8 cellular contexts compared by ENCODE assay signal in genomic region chr1:33080373-33080772, GRCh38. TPM values are rescaled to one million over a fixed set of nuclear protein-coding genes. Genes with fewer than 3 reads are reported as not detected.
DNase-seq lines count a peak whose midpoint lies in the region; ATAC-seq and TF ChIP-seq lines count a peak whose summit lies in the region.

No MANE protein-coding gene starts in this region.

- CTCF ChIA-PET in CD4-positive, alpha-beta memory T cell (lab: Charles Lee; ENCODE audit: partially characterized antibody), result interaction anchor here (0.6 to 9.6 kb wide), 3 partner anchors 16 to 47 kb away, joined by 3 to 95 read pairs (median 8); no protein-coding TSS in a partner anchor
- CTCF ChIA-PET in PC-3 (lab: Charles Lee), result interaction anchor here (0.8 kb wide), 1 partner anchor 94 kb away, joined by 4 read pairs; no protein-coding TSS in a partner anchor

- peak; percentile 4; the same call in 1 of the 2 replicates for ATAC-seq in PC-3
- no peak for ATAC-seq in HG03439 (IDR thresholded peaks at IDR 0.05; ENCODE audit: unreplicated experiment)

- peaks cover 11 to 37% (median 25%) of the 10 kb centered on the region in 4 donors for H3K4me1 Mint-ChIP-seq in CD4-positive, alpha-beta memory T cell

- POLR2A ChIA-PET in CD4-positive, alpha-beta memory T cell (lab: Charles Lee; ENCODE audit: partially characterized antibody), result interaction anchor here (0.7 to 2.5 kb wide), 8 partner anchors 9 to 116 kb away, joined by 3 to 24 read pairs (median 6); partner anchors contain the start of gene RNF19B
- POLR2A ChIA-PET in PC-3 (lab: Charles Lee; ENCODE audit: unreplicated experiment), result no interaction called here

- H3K9me2 ChIP-seq in PC-3 (replicated peaks; ENCODE audit: low read length), result no peaks in the 10 kb centered on the region

- peak overlapping the region; percentile 82 to 89 (median 86) for H3K4me3 Mint-ChIP-seq in CD4-positive, alpha-beta memory T cell

- no peaks in the 10 kb centered on the region for H3K27me3 ChIP-seq in CD4-positive, alpha-beta memory T cell (ENCODE audit: insufficient read depth, low read length)
- no peaks in the 10 kb centered on the region for H3K27me3 ChIP-seq in PC-3 (ENCODE audit: low read length)
- H3K27me3 ChIP-seq in endocrine pancreas (ENCODE audit: control insufficient read depth, insufficient read depth, low read length), result no peaks in the 10 kb centered on the region
- no peaks in the 10 kb centered on the region for H3K27me3 ChIP-seq in osteoblast (ENCODE audit: insufficient read depth, low read length)

- H3K27ac Mint-ChIP-seq in CD4-positive, alpha-beta memory T cell, result peak overlapping the region; percentile 85 to 92 (median 90)

- H3K27me3 Mint-ChIP-seq in CD4-positive, alpha-beta memory T cell, result no peaks in the 10 kb centered on the region

- no peaks in the 10 kb centered on the region for H3K9me3 ChIP-seq in CD4-positive, alpha-beta memory T cell (ENCODE audit: control insufficient read depth in 1 of 2, low read length in 2 of 2)
- no peaks in the 10 kb centered on the region for H3K9me3 ChIP-seq in PC-3 (ENCODE audit: low read length)
- no peaks in the 10 kb centered on the region for H3K9me3 ChIP-seq in endocrine pancreas (ENCODE audit: control insufficient read depth, low read length)
- no peaks in the 10 kb centered on the region for H3K9me3 ChIP-seq in osteoblast (ENCODE audit: low read depth, low read length)

- H3K27ac ChIP-seq in CD4-positive, alpha-beta memory T cell (ENCODE audit: low read depth, low read length), result peak overlapping the region; percentile 58
- H3K27ac ChIP-seq in PC-3 (ENCODE audit: low read length), result no peak overlapping the region
- H3K27ac ChIP-seq in osteoblast (ENCODE audit: low read depth, low read length), result peak overlapping the region; percentile 60

- H3K36me3 Mint-ChIP-seq in CD4-positive, alpha-beta memory T cell, result peaks cover 0 to 2% of the 10 kb centered on the region in 2 donors

- H2AFZ ChIP-seq in PC-3 (ENCODE audit: low read length), result peak overlapping the region; percentile 74
- peak overlapping the region; percentile 98 for H2AFZ ChIP-seq in osteoblast (ENCODE audit: low read length)

- no peaks in the 10 kb centered on the region for H3K9me3 Mint-ChIP-seq in CD4-positive, alpha-beta memory T cell

- H3K79me2 ChIP-seq in PC-3 (ENCODE audit: low read length), result no peaks in the 10 kb centered on the region
- no peaks in the 10 kb centered on the region for H3K79me2 ChIP-seq in osteoblast (ENCODE audit: insufficient read depth, low read length)

- H3F3A ChIP-seq in PC-3 (ENCODE audit: low read length, unreplicated experiment), result no peaks in the 10 kb centered on the region

- peak overlapping the region; percentile 42 to 84 for H3K4me3 ChIP-seq in CD4-positive, alpha-beta memory T cell (ENCODE audit: low read length in 2 of 2)
- H3K4me3 ChIP-seq in PC-3 (ENCODE audit: low read length), result peak overlapping the region; percentile 89
- peak overlapping the region; percentile 79 for H3K4me3 ChIP-seq in endocrine pancreas (ENCODE audit: control insufficient read depth, insufficient read depth, low read length)
- H3K4me3 ChIP-seq in osteoblast (ENCODE audit: insufficient read depth, low read length), result peak overlapping the region; percentile 80

- BruUV-seq in PC-3 (replicated peaks; lab: Mats Ljungman, UMichigan), result TSS peak; percentile 92

- TF ChIP-seq CTCF in PC-3 (conservative IDR thresholded peaks at IDR 0.05; ENCODE audit: low read depth, low read length), result no peak
- TF ChIP-seq CTCF in osteoblast (IDR thresholded peaks at IDR 0.05; ENCODE audit: extremely low read depth, low read depth, low read length), result no peak

- H4K20me1 ChIP-seq in PC-3 (ENCODE audit: low read length), result no peaks in the 10 kb centered on the region
- peaks cover 5% of the 10 kb centered on the region for H4K20me1 ChIP-seq in osteoblast (ENCODE audit: insufficient read depth, low read length)

- H3K9ac ChIP-seq in PC-3 (ENCODE audit: low read length) (peak overlapping the region; percentile 68), endocrine pancreas (ENCODE audit: control insufficient read depth, insufficient read depth, low read length) (peak overlapping the region; percentile 79)

- intact Hi-C loops in CD4-positive, alpha-beta memory T cell (cut with micrococcal nuclease), result loop anchor here (2.0 kb wide), 1 partner anchor 44 kb away; the partner anchor contains the start of gene AK2
- intact Hi-C loops in PC-3 (cut with micrococcal nuclease), result loop anchor here (2.0 kb wide), 1 partner anchor 148 kb away; no protein-coding TSS in a partner anchor

- H3K4me2 ChIP-seq in PC-3 (ENCODE audit: low read length) (peak overlapping the region; percentile 88), osteoblast (ENCODE audit: insufficient read depth, low read length) (peak overlapping the region; percentile 95)

- no peak for DNase-seq in CD4-positive, alpha-beta memory T cell
- DNase-seq in PC-3, result no peak
- peak; percentile 45 for DNase-seq in osteoblast (ENCODE audit: insufficient read length, low spot score, missing footprints)
- no peak for DNase-seq in KG1 (lab: John Stamatoyannopoulos, UW)
- DNase-seq in stimulated activated CD4-positive, alpha-beta T cell treated with anti-CD3 and anti-CD28 coated beads, Interleukin-4, amount 100 ng/mL, for 1 hour, result no peak
- no peak for DNase-seq in stimulated activated CD4-positive, alpha-beta T cell treated with anti-CD3 and anti-CD28 coated beads, Interleukin-15, amount 100 ng/mL, for 24 hours

- peaks cover 25% of the 10 kb centered on the region for H3K4me1 ChIP-seq in CD4-positive, alpha-beta memory T cell (ENCODE audit: insufficient read depth, low read length)
- peaks cover 12% of the 10 kb centered on the region; the same call in 1 of the 2 replicates for H3K4me1 ChIP-seq in PC-3 (ENCODE audit: insufficient read depth, low read length)
- H3K4me1 ChIP-seq in endocrine pancreas (ENCODE audit: control insufficient read depth, insufficient read depth, low read length), result no peaks in the 10 kb centered on the region
- peaks cover 18% of the 10 kb centered on the region for H3K4me1 ChIP-seq in osteoblast (ENCODE audit: insufficient read depth, low read length)

- H3K36me3 ChIP-seq in CD4-positive, alpha-beta memory T cell (ENCODE audit: insufficient read depth, low read length), result no peaks in the 10 kb centered on the region
- H3K36me3 ChIP-seq in PC-3 (ENCODE audit: low read depth, low read length) (no peaks in the 10 kb centered on the region), endocrine pancreas (ENCODE audit: control insufficient read depth, insufficient read depth, low read length) (no peaks in the 10 kb centered on the region), osteoblast (ENCODE audit: insufficient read depth, low read length) (no peaks in the 10 kb centered on the region)

RNA-seq across cellular contexts. Expression of gene AZIN2, which starts 0.6 kb away (rescaled TPM):
- 1 to 10 TPM; 6.9 to 8.0 TPM for total RNA-seq in CD4-positive, alpha-beta memory T cell
- 1 to 10 TPM; 5.4 to 6.7 TPM for polyA plus RNA-seq in CD4-positive, alpha-beta memory T cell
- 2.2 and 3.3 TPM in 2 replicates for total RNA-seq in PC-3 (2014; rRNA removed)
- total RNA-seq in osteoblast, result 11.8 and 18.8 TPM in 2 replicates

RNA-seq across cellular contexts. Expression of gene AK2, which starts 43.7 kb away (rescaled TPM):
- total RNA-seq in CD4-positive, alpha-beta memory T cell, result 10 to 100 TPM; 88.5 to 94.5 TPM
- 100 to 1,000 TPM; 109 to 148 TPM for polyA plus RNA-seq in CD4-positive, alpha-beta memory T cell
- total RNA-seq in PC-3 (2014; rRNA removed), result 213 and 236 TPM in 2 replicates
- 89.3 and 139 TPM in 2 replicates for total RNA-seq in osteoblast
